ENCODE assay signal across 8 cellular contexts in the genomic region with DNA sequence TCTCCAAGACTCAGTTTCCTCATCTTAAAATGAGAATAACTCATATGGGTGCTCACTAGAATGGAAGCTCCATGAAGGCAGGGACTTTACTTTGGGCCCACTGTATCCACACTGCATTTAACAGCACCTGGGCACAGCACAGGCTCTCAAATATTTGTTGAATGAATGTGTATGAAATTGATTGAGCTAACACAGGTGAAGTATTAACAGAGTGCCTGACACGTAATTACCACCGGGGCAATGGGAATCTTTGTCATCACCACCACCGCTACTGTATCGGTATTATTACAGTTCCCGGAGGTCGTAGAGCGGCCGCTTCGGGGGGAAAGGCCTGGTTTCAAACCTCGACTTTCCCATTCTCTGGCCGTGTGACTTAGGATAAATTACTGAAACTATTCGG. TPM values are rescaled to one million over a fixed set of nuclear protein-coding genes. Genes with fewer than 3 reads are reported as not detected.
DNase-seq lines count a peak whose midpoint lies in the region; ATAC-seq, FAIRE-seq and TF ChIP-seq lines count a peak whose summit lies in the region.

No MANE protein-coding gene starts in this region.

- peak overlapping the region; percentile 95 for H3K27ac ChIP-seq in right atrium auricular region
- no peak overlapping the region for H3K27ac ChIP-seq in GM12878 (ENCODE audit: control insufficient read depth, insufficient read depth)
- H3K27ac ChIP-seq in mesendoderm (ENCODE audit: low read depth, low read length), result no peak overlapping the region
- H3K27ac ChIP-seq in uterus, result peak overlapping the region; percentile 93 to 99

- H3K9me3 ChIP-seq in right atrium auricular region (no peaks in the 10 kb centered on the region), GM12878 (replicated peaks; ENCODE audit: control insufficient read depth, insufficient read depth, low read length) (no peaks in the 10 kb centered on the region), uterus (no peaks in the 10 kb centered on the region)

- 93% methylated on average over 12 of the region's 12 CpGs for WGBS in GM12878 (ENCODE audit: insufficient coverage, insufficient replicate concordance, low lambda C conversion rate, missing lambda C conversion rate)
- WGBS in mesendoderm (ENCODE audit: extremely low coverage, insufficient coverage, low lambda C conversion rate), result no CpG with 5 or more reads among the region's 12 CpGs

- TF ChIP-seq CTCF in right atrium auricular region (IDR thresholded peaks at IDR 0.05) (no peak), GM12878 (IDR thresholded peaks at IDR 0.05 in 2 of 3, conservative IDR thresholded peaks at IDR 0.05 in 1 of 3; ENCODE audit: control insufficient read depth in 2 of 3, extremely low read depth in 1 of 3, insufficient read depth in 1 of 3, low read depth in 3 of 3, low read length in 3 of 3) (no peak), uterus (IDR thresholded peaks at IDR 0.05) (no peak)

- no peak for FAIRE-seq in GM12878 (lab: Jason Lieb, UNC)

- no peak overlapping the region for H2BK5ac ChIP-seq in mesendoderm (ENCODE audit: low read length)

- peaks cover 21% of the 10 kb centered on the region for H3K79me2 ChIP-seq in GM12878 (ENCODE audit: control insufficient read depth, insufficient read depth, low read length)
- H3K79me2 ChIP-seq in mesendoderm (ENCODE audit: control insufficient read depth, insufficient read depth, low read length), result peaks cover 14% of the 10 kb centered on the region

- DNase-seq in right atrium auricular region (ENCODE audit: low spot score), result no peak
- DNase-seq in left ventricle myocardium superior, result no peak
- no peak for DNase-seq in GM12878 (ENCODE audit: low read depth, low spot score)
- DNase-seq in mesendoderm, result peak; percentile 5
- DNase-seq in uterus, result no peak
- DNase-seq in SKM-1 treated with dmso at 0.1 percent for 144 hours (lab: John Stamatoyannopoulos, UW; ENCODE audit: unreplicated experiment), result no peak
- DNase-seq in activated CD4-positive, CD25-positive, alpha-beta regulatory T cell (lab: John Stamatoyannopoulos, UW), result no peak

- H3K79me1 ChIP-seq in mesendoderm (ENCODE audit: low read length), result peaks cover 16% of the 10 kb centered on the region

- H3K4me3 ChIP-seq in right atrium auricular region, result peak overlapping the region; percentile 72 to 86
- H3K4me3 ChIP-seq in GM12878, result peak overlapping the region; percentile 73; the same call in 1 of the 2 replicates
- H3K4me3 ChIP-seq in mesendoderm (ENCODE audit: low read length), result no peak overlapping the region
- peak overlapping the region; percentile 79 to 89 for H3K4me3 ChIP-seq in uterus

- no peak overlapping the region for H2AK5ac ChIP-seq in mesendoderm (ENCODE audit: low read length)

- SMC1A ChIA-PET in GM12878 (lab: Charles Lee; ENCODE audit: uncharacterized antibody, unreplicated experiment), result interaction anchor here (1.4 to 2.6 kb wide), 3 partner anchors 10 to 28 kb away, joined by 3 to 10 read pairs (median 4); no protein-coding TSS in a partner anchor

- BruUV-seq in GM12878 (replicated peaks; lab: Mats Ljungman, UMichigan), result no TSS peak

- H4K5ac ChIP-seq in mesendoderm (ENCODE audit: low read length), result no peak overlapping the region

- H3K4me2 ChIP-seq in GM12878 (ENCODE audit: control insufficient read depth, insufficient read depth), result peak overlapping the region; percentile 85
- H3K4me2 ChIP-seq in mesendoderm (ENCODE audit: low read length), result no peak overlapping the region

- H3K18ac ChIP-seq in mesendoderm (ENCODE audit: low read length), result no peak overlapping the region

- no peak overlapping the region for H4K8ac ChIP-seq in mesendoderm (ENCODE audit: low read depth, low read length)

- CTCF ChIA-PET in GM12878 (lab: Yijun Ruan, JAX), result interaction anchor here (1.7 kb wide), 1 partner anchor 13 kb away, joined by 6 read pairs; no protein-coding TSS in a partner anchor

- H4K20me1 ChIP-seq in GM12878 (ENCODE audit: control insufficient read depth, insufficient read depth), result no peaks in the 10 kb centered on the region

- no peak overlapping the region for H3K23ac ChIP-seq in mesendoderm (ENCODE audit: low read length)

- no peak overlapping the region for H3K4ac ChIP-seq in mesendoderm (ENCODE audit: low read depth, low read length)

- in situ Hi-C loops in GM12878 (cut with MboI), result no loop called here

- H3K27me3 ChIP-seq in right atrium auricular region (no peaks in the 10 kb centered on the region), GM12878 (replicated peaks in 1 of 2; ENCODE audit: control insufficient read depth in 2 of 2, insufficient read depth in 2 of 2, low read length in 1 of 2) (no peaks in the 10 kb centered on the region), mesendoderm (ENCODE audit: insufficient read depth, low read length, poor library complexity) (no peaks in the 10 kb centered on the region), uterus (no peaks in the 10 kb centered on the region)

- no peak overlapping the region for H2BK15ac ChIP-seq in mesendoderm (replicated peaks; ENCODE audit: low read depth)

- H3K36me3 ChIP-seq in right atrium auricular region (no peaks in the 10 kb centered on the region), GM12878 (ENCODE audit: control insufficient read depth in 2 of 2, insufficient read depth in 2 of 2, low read length in 1 of 2) (no peaks in the 10 kb centered on the region), mesendoderm (ENCODE audit: control insufficient read depth, insufficient read depth, low read length) (no peaks in the 10 kb centered on the region), uterus (no peaks in the 10 kb centered on the region)

- TF ChIP-seq POLR2A in GM12878 (IDR thresholded peaks at IDR 0.05; ENCODE audit: low read depth, low read length) (no peak), uterus (IDR thresholded peaks at IDR 0.05) (no peak)

- intact Hi-C loops in left ventricle myocardium superior (cut with micrococcal nuclease), result no loop called here
- intact Hi-C loops in GM12878 (cut with micrococcal nuclease; ENCODE audit: unreplicated experiment), result no loop called here
- intact Hi-C loops in uterus (cut with DNase I; ENCODE audit: low total_unique reads), result no loop called here

- H3K4me1 ChIP-seq in right atrium auricular region (peaks cover 0 to 27% of the 10 kb centered on the region in 2 donors), GM12878 (ENCODE audit: control insufficient read depth, insufficient read depth, low read length) (no peaks in the 10 kb centered on the region), mesendoderm (ENCODE audit: control insufficient read depth, low read depth, low read length) (peaks cover 12% of the 10 kb centered on the region), uterus (no peaks in the 10 kb centered on the region)

- TF ChIP-seq EP300 in GM12878 (IDR thresholded peaks at IDR 0.05; ENCODE audit: borderline replicate concordance in 1 of 2, control insufficient read depth in 1 of 2, low read depth in 2 of 2, low read length in 2 of 2), result no peak

- ATAC-seq in left ventricle myocardium superior, result no peak
- no peak for ATAC-seq in GM12878
- ATAC-seq in HG02870 (IDR thresholded peaks at IDR 0.05; ENCODE audit: unreplicated experiment), result no peak

- no peak for TF ChIP-seq RAD21 in GM12878 (IDR thresholded peaks at IDR 0.05; ENCODE audit: insufficient read depth, low read depth, low read length)

- H3K56ac ChIP-seq in mesendoderm (ENCODE audit: low read length), result no peak overlapping the region

- POLR2A ChIA-PET in GM12878 (lab: Charles Lee), result interaction anchor here (0.6 to 1.5 kb wide), 3 partner anchors 13 to 415 kb away, joined by 3 read pairs; no protein-coding TSS in a partner anchor

- H3K9ac ChIP-seq in GM12878 (ENCODE audit: control insufficient read depth, insufficient read depth, low read length) (no peak overlapping the region; the same call in none of the 2 replicates), mesendoderm (ENCODE audit: low read length) (no peak overlapping the region)

- no peak overlapping the region for H2BK120ac ChIP-seq in mesendoderm (ENCODE audit: low read depth, low read length)

- RAD21 ChIA-PET in GM12878 (lab: Charles Lee; ENCODE audit: unreplicated experiment), result interaction anchor here (0.8 to 1.0 kb wide), 2 partner anchors 13 to 15 kb away, joined by 3 read pairs; no protein-coding TSS in a partner anchor

- H2AFZ ChIP-seq in GM12878 (ENCODE audit: control insufficient read depth, low read depth, low read length), result peak overlapping the region; percentile 89; the same call in 1 of the 2 replicates

TF ChIP-seq in GM12878, 131 proteins besides CTCF, POLR2A, EP300 and RAD21 (continues in another document):
- TF ChIP-seq NR2F1 (conservative IDR thresholded peaks at IDR 0.05), result no peak
- TF ChIP-seq ETV6 (conservative IDR thresholded peaks at IDR 0.05 in 1 of 2, IDR thresholded peaks at IDR 0.05 in 1 of 2; ENCODE audit: borderline replicate concordance in 1 of 2, low read depth in 1 of 2), result no peak

RNA-seq across cellular contexts. Expression of a gene that starts 1.2 kb away (rescaled TPM):
- total RNA-seq in right atrium auricular region, result 10 to 100 TPM; 14.9 to 19.0 TPM
- 28.6 TPM for total RNA-seq in left ventricle myocardium superior
- 35.1 and 36.6 TPM in 2 replicates for total RNA-seq in GM12878 (2013; cell fraction: nucleolus; rRNA removed)
- total RNA-seq in GM12878 (2014; rRNA removed), result 6.1 and 8.0 TPM in 2 replicates
- total RNA-seq in GM12878 (2014; rRNA removed; fragmentation: Illumina TruSeq; extraction: Trizol), result 7.3 and 9.0 TPM in 2 replicates
- 9.6 and 10.4 TPM in 2 replicates for total RNA-seq in GM12878 (2021)
- 2.9 TPM for polyA plus RNA-seq in GM12878 (2011; ENCODE audit: low read depth)
- polyA plus RNA-seq in GM12878 (2011; rRNA removed), result 10.8 and 13.7 TPM in 2 replicates
- 4.7 and 5.1 TPM in 2 replicates for polyA plus RNA-seq in GM12878 (2011; cell fraction: cytosol; rRNA removed)
- polyA plus RNA-seq in GM12878 (2011; cell fraction: nucleus; rRNA removed), result 15.8 and 20.5 TPM in 2 replicates
- polyA plus RNA-seq in GM12878 (2012), result 3.2 and 4.3 TPM in 2 replicates
- 7.0 and 8.6 TPM in 2 replicates for polyA plus RNA-seq in GM12878 (2014; fragmentation: Illumina TruSeq; extraction: Trizol)
- polyA plus RNA-seq in GM12878 (2014; fragmentation: Nextera tagmentation; extraction: Ambion mirVana), result 1 to 10 TPM; 2.3 to 2.4 TPM
- polyA plus RNA-seq in GM12878 (2014; rRNA removed), result 3.9 and 6.2 TPM in 2 replicates
- polyA plus RNA-seq in GM12878 (2016; fragmentation: Nextera tagmentation; extraction: Ambion mirVana), result 1 to 10 TPM; 5.9 to 6.3 TPM
- polyA minus RNA-seq in GM12878 (2011; rRNA and poly(A)+ RNA removed), result 30.5 and 36.3 TPM in 2 replicates
- 3.6 and 5.9 TPM in 2 replicates for polyA minus RNA-seq in GM12878 (2011; cell fraction: cytosol; rRNA and poly(A)+ RNA removed)
- polyA minus RNA-seq in GM12878 (2011; cell fraction: nucleus; rRNA and poly(A)+ RNA removed), result 20.3 and 28.6 TPM in 2 replicates
- 6.7 TPM for polyA plus RNA-seq in mesendoderm (2013, experiment 1 of 2)
- polyA plus RNA-seq in mesendoderm (2013, experiment 2 of 2), result 7.7 TPM
- 10 to 100 TPM; 23.1 to 49.7 (median 34.0) TPM for total RNA-seq in uterus

Comparison
In these comparisons a context has a peak if more than half of its experiments do, and no peak if none do; other contexts are left out.
1. H3K27ac ChIP-seq: peak in right atrium auricular region (2 of 2) and uterus (2 of 2); none in GM12878 (single experiment) and mesendoderm (single experiment).